25 cellular contexts compared by ENCODE assay signal in genomic region chr12:50715174-50715573, GRCh38. TPM values are rescaled to one million over a fixed set of nuclear protein-coding genes. Genes with fewer than 3 reads are reported as not detected.
DNase-seq lines count a peak whose midpoint lies in the region; ATAC-seq lines count a peak whose summit lies in the region.
"Had no signal": no experiment of that assay in that cellular context is flagged by ENCODE, and none has a peak within 500 bp of the region (broad histone marks: within the 10 kb centered on the region; RNA-seq: fewer than 3 reads in every experiment).

No MANE protein-coding gene starts in this region.

- no peaks in the 10 kb centered on the region for H3K9me3 Mint-ChIP-seq in CD4-positive, alpha-beta memory T cell
- H3K9me3 Mint-ChIP-seq: activated naive CD8-positive, alpha-beta T cell treated with anti-CD3 and anti-CD28 coated beads for 36 hours; CD14-positive monocyte had no signal

- H3K27ac Mint-ChIP-seq in CD4-positive, alpha-beta memory T cell: peak overlapping the region in 1 of 7 donors; percentile 25
- H3K27ac Mint-ChIP-seq: activated naive CD8-positive, alpha-beta T cell treated with anti-CD3 and anti-CD28 coated beads for 36 hours had no signal

- in situ Hi-C loops in KBM-7 (cut with MboI; ENCODE audit: low pct_unique_long_range_greater_than_20kb, low sequenced_read_pairs): no loop called here

- no peaks in the 10 kb centered on the region for H3K27me3 ChIP-seq in CD4-positive, alpha-beta memory T cell (ENCODE audit: insufficient read depth, low read length)
- H3K27me3 ChIP-seq: SJCRH30, tibial artery had no signal

- H3K4me3 Mint-ChIP-seq in CD4-positive, alpha-beta memory T cell: no peak overlapping the region
- H3K4me3 Mint-ChIP-seq: activated naive CD8-positive, alpha-beta T cell treated with anti-CD3 and anti-CD28 coated beads for 36 hours; CD14-positive monocyte had no signal

- intact Hi-C loops in left ventricle myocardium superior (cut with micrococcal nuclease): no loop called here
- intact Hi-C loops in Right ventricle myocardium superior (cut with DNase I): no loop called here
- intact Hi-C loops in CD4-positive, alpha-beta memory T cell (cut with micrococcal nuclease): no loop called here

- H3K4me1 ChIP-seq in CD4-positive, alpha-beta memory T cell (ENCODE audit: insufficient read depth, low read length): no peaks in the 10 kb centered on the region
- H3K4me1 ChIP-seq: SJCRH30 had no signal

- ATAC-seq in left ventricle myocardium superior: peak; percentile 49
- ATAC-seq in Right ventricle myocardium superior (ENCODE audit: poor library complexity): no peak
- ATAC-seq in HG03095 (IDR thresholded peaks at IDR 0.05; ENCODE audit: unreplicated experiment): no peak
- ATAC-seq: left cardiac atrium; Panc1; stimulated activated naive CD8-positive, alpha-beta T cell treated with anti-CD3 and anti-CD28 coated beads, Interleukin-15, Interleukin-2, amounts not matched to agents 100 U/mL and 50 U/mL, for 24 hours had no signal

- H3K4me1 Mint-ChIP-seq in CD4-positive, alpha-beta memory T cell: no peaks in the 10 kb centered on the region
- H3K4me1 Mint-ChIP-seq: activated naive CD8-positive, alpha-beta T cell treated with anti-CD3 and anti-CD28 coated beads for 36 hours; CD14-positive monocyte had no signal

- DNase-seq in left ventricle myocardium superior (no peak), Right ventricle myocardium superior (no peak), cerebellar nuclear complex (lab: John Stamatoyannopoulos, UW) (peak; percentile 70 to 88), myocyte (ENCODE audit: low read depth) (peak; percentile 14), NOMO-1 treated with dmso at 0.1 percent for 144 hours (lab: John Stamatoyannopoulos, UW; ENCODE audit: unreplicated experiment) (no peak), KBM-7 (no peak)
- no peak for DNase-seq in CD4-positive, alpha-beta memory T cell
- DNase-seq: activated CD4-positive, alpha-beta T cell treated with anti-CD3 and anti-CD28 coated beads for 4 hours; activated naive CD8-positive, alpha-beta T cell treated with anti-CD3 and anti-CD28 coated beads for 36 hours; dermis blood vessel endothelial cell; DMS 273 treated with DMSO at 0.1 percent for 48 hours; head of caudate nucleus; left cardiac atrium; MM.1S; NCI-H1417 treated with DMSO at 0.1 percent for 48 hours; NCI-H510A; NK-92 treated with Interleukin-12 subunit alpha and Interleukin-12 subunit beta, amount 100 ng/mL, for 24 hours; SJCRH30; stimulated activated CD4-positive, alpha-beta T cell treated with anti-CD3 and anti-CD28 coated beads, Interleukin-4, amount 100 ng/mL, for 1 hour; stimulated activated naive CD8-positive, alpha-beta T cell treated with anti-CD3 and anti-CD28 coated beads, Interleukin-15, Interleukin-2, amounts not matched to agents 100 U/mL and 50 U/mL, for 24 hours; T-helper 1 cell; tibial artery had no signal

- CTCF ChIA-PET in CD4-positive, alpha-beta memory T cell (lab: Charles Lee; ENCODE audit: partially characterized antibody): no interaction called here

- H3K4me3 ChIP-seq in CD4-positive, alpha-beta memory T cell (ENCODE audit: low read length in 2 of 2): no peak overlapping the region
- H3K4me3 ChIP-seq: SJCRH30, tibial artery had no signal

- no peaks in the 10 kb centered on the region for H3K27me3 Mint-ChIP-seq in CD4-positive, alpha-beta memory T cell
- H3K27me3 Mint-ChIP-seq: activated naive CD8-positive, alpha-beta T cell treated with anti-CD3 and anti-CD28 coated beads for 36 hours had no signal

- H3K36me3 ChIP-seq in CD4-positive, alpha-beta memory T cell (ENCODE audit: insufficient read depth, low read length): peaks cover 34% of the 10 kb centered on the region

- no peaks in the 10 kb centered on the region for H3K9me3 ChIP-seq in CD4-positive, alpha-beta memory T cell (ENCODE audit: control insufficient read depth in 1 of 2, low read length in 2 of 2)
- H3K9me3 ChIP-seq: SJCRH30, tibial artery had no signal

- POLR2A ChIA-PET in CD4-positive, alpha-beta memory T cell (lab: Charles Lee; ENCODE audit: partially characterized antibody): no interaction called here

- peaks cover 41 to 54% of the 10 kb centered on the region in 2 donors for H3K36me3 Mint-ChIP-seq in CD4-positive, alpha-beta memory T cell

- no peak overlapping the region for H3K27ac ChIP-seq in CD4-positive, alpha-beta memory T cell (ENCODE audit: low read depth, low read length)
- H3K27ac ChIP-seq: SJCRH30, tibial artery had no signal

RNA-seq across cellular contexts. Expression of gene ATF1, which starts 48.7 kb away (rescaled TPM):
- total RNA-seq in left ventricle myocardium superior: 25.9 TPM
- 22.1 TPM for total RNA-seq in Right ventricle myocardium superior
- total RNA-seq in myocyte: 19.2 and 27.3 TPM in 2 replicates
- 24.3 TPM for polyA plus RNA-seq in myocyte (2012)
- total RNA-seq in CD4-positive, alpha-beta memory T cell: 10 to 100 TPM; 52.2 to 52.3 TPM
- 10 to 100 TPM; 48.7 to 50.8 TPM for polyA plus RNA-seq in CD4-positive, alpha-beta memory T cell

Comparison
In these comparisons a context has a peak if more than half of its experiments do, and no peak if none do; other contexts are left out.
1. DNase-seq: peak in cerebellar nuclear complex (2 of 2) and myocyte (single experiment); none in left ventricle myocardium superior (single experiment), Right ventricle myocardium superior (single experiment), CD4-positive, alpha-beta memory T cell (0 of 5), NOMO-1 treated with dmso at 0.1 percent for 144 hours (single experiment) and KBM-7 (single experiment).